In the genomic region with DNA sequence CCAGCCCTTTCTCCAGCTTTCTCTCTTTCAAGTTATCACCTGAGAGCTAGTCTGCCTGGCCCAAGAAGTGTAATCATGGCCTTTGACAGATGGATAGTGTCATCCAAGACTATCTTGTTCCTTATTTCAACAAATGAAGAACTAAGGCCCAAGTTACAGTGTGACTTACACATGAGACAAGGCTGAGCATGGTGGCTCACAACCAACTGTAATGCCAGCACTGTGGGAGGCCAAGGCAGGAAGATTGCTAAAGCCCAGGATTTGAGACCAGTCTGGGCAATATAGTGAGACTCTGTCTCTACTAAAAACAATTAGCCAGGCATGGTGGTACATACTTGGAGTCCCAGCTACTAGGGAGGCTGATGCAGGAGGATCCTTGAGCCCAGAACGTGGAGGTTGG, we compare ENCODE assay signal across 1 cellular context.
TF ChIP-seq lines count a peak whose summit lies in the region.

No MANE protein-coding gene starts in this region.

TF ChIP-seq in IMR-90, 13 proteins besides CTCF, POLR2A, EP300 and RAD21:
- TF ChIP-seq MAZ (IDR thresholded peaks at IDR 0.05; ENCODE audit: borderline replicate concordance, low read depth, low read length), result no peak
- no peak for TF ChIP-seq BHLHE40 (IDR thresholded peaks at IDR 0.05; ENCODE audit: low read depth, low read length)
- no peak for TF ChIP-seq CHD1 (IDR thresholded peaks at IDR 0.05; ENCODE audit: low read depth, low read length)
- TF ChIP-seq SMC3 (IDR thresholded peaks at IDR 0.05; ENCODE audit: low read depth, low read length), result no peak
- TF ChIP-seq, protein P1, sequence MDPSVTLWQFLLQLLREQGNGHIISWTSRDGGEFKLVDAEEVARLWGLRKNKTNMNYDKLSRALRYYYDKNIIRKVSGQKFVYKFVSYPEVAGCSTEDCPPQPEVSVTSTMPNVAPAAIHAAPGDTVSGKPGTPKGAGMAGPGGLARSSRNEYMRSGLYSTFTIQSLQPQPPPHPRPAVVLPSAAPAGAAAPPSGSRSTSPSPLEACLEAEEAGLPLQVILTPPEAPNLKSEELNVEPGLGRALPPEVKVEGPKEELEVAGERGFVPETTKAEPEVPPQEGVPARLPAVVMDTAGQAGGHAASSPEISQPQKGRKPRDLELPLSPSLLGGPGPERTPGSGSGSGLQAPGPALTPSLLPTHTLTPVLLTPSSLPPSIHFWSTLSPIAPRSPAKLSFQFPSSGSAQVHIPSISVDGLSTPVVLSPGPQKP (IDR thresholded peaks at IDR 0.05; ENCODE audit: borderline replicate concordance, low read depth, low read length), result no peak
- TF ChIP-seq RCOR1 (IDR thresholded peaks at IDR 0.05; ENCODE audit: insufficient replicate concordance, low read length), result no peak
- TF ChIP-seq NFE2L2 (IDR thresholded peaks at IDR 0.05; ENCODE audit: low read depth, low read length), result no peak
- TF ChIP-seq, protein P2, sequence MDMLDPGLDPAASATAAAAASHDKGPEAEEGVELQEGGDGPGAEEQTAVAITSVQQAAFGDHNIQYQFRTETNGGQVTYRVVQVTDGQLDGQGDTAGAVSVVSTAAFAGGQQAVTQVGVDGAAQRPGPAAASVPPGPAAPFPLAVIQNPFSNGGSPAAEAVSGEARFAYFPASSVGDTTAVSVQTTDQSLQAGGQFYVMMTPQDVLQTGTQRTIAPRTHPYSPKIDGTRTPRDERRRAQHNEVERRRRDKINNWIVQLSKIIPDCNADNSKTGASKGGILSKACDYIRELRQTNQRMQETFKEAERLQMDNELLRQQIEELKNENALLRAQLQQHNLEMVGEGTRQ (IDR thresholded peaks at IDR 0.05; ENCODE audit: low read depth, low read length), result no peak
- TF ChIP-seq MXI1 (IDR thresholded peaks at IDR 0.05; ENCODE audit: borderline replicate concordance, low read depth, low read length), result no peak
- TF ChIP-seq CEBPB (IDR thresholded peaks at IDR 0.05; ENCODE audit: low read depth, low read length), result no peak
- TF ChIP-seq FOS (IDR thresholded peaks at IDR 0.05; ENCODE audit: low read depth, low read length), result no peak
- TF ChIP-seq RFX5 (IDR thresholded peaks at IDR 0.05; ENCODE audit: low read depth, low read length), result no peak
- TF ChIP-seq MAFK (IDR thresholded peaks at IDR 0.05; ENCODE audit: low read depth, low read length), result no peak
